In the genomic region with DNA sequence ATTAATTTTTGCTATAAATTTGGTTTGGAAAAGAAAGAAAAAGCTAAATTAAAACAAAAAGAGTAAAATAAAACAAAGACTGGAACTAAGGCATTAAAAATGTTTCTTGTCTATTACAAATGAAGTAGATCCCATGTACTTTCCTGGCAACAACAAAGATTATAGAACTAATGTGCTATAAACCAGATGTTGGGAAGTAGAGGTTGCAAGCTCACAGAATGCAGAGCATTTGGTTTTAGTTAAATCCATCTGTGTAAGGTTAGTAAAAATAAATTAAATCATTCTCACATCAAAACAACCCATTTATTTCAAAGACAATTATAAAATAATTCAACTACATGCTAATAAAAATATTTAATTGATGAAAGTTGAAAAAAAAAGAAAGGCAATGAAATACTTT, we compare ENCODE assay signal across 21 cellular contexts.
DNase-seq lines count a peak whose midpoint lies in the region; ATAC-seq and TF ChIP-seq lines count a peak whose summit lies in the region.
"Had no signal": no experiment of that assay in that cellular context is flagged by ENCODE, and none has a peak within 500 bp of the region (broad histone marks: within the 10 kb centered on the region; RNA-seq: fewer than 3 reads in every experiment).

No MANE protein-coding gene starts in this region.

- H3K4me3 ChIP-seq in AG10803 (ENCODE audit: low read length) = no peak overlapping the region
- H3K4me3 ChIP-seq in fibroblast of mammary gland (ENCODE audit: control insufficient read depth, low read depth, low read length) = no peak overlapping the region
- H3K4me3 ChIP-seq: K562, SJSA1 had no signal

- peak; percentile 64; the same call in 2 of the 3 replicates for ATAC-seq in SK-N-SH treated with all-trans-retinoic acid at 6 μM for 48 hours
- ATAC-seq in HG02973 (IDR thresholded peaks at IDR 0.05; ENCODE audit: unreplicated experiment) = no peak
- no peak for ATAC-seq in HG03342 (IDR thresholded peaks at IDR 0.05; ENCODE audit: unreplicated experiment)
- ATAC-seq: K562 had no signal

- peak; percentile 65 for DNase-seq in AG10803 (ENCODE audit: low read depth)
- peak; percentile 60 for DNase-seq in fibroblast of mammary gland (ENCODE audit: low read depth)
- DNase-seq in left kidney (ENCODE audit: low read depth, low spot score) = peak; percentile 7
- DNase-seq in stimulated activated CD4-positive, alpha-beta T cell treated with anti-CD3 and anti-CD28 coated beads, Interleukin-4, amount 100 ng/mL, for 4 hours = no peak
- no peak for DNase-seq in NCI-H1694 (lab: John Stamatoyannopoulos, UW)
- DNase-seq: Calu3, DND-41, Kasumi-1, MV-4-11, NCI-H1105, NCI-H146, NCI-H2029, NCI-H446, NCI-H526 treated with DMSO at 0.1 percent for 48 hours, Right ventricle myocardium superior, RPMI8226 had no signal

- no peak for TF ChIP-seq CTCF in AG10803 (conservative IDR thresholded peaks at IDR 0.05; ENCODE audit: low read length)
- TF ChIP-seq CTCF in fibroblast of mammary gland (conservative IDR thresholded peaks at IDR 0.05; ENCODE audit: control insufficient read depth, insufficient read depth, low read depth, low read length) = no peak

TF ChIP-seq in SK-N-SH treated with all-trans-retinoic acid at 6 μM for 48 hours, 23 proteins besides CTCF, POLR2A, EP300 and RAD21:
- TF ChIP-seq TCF4 (CRISPR knock-in tag; IDR thresholded peaks at IDR 0.05; ENCODE audit: borderline replicate concordance) (peak; percentile 94), ZNF70 (CRISPR knock-in tag; IDR thresholded peaks at IDR 0.05) (no peak)

Comparison
In these comparisons a context has a peak if more than half of its experiments do, and no peak if none do; other contexts are left out.
1. DNase-seq: peak in AG10803 (single experiment), fibroblast of mammary gland (single experiment) and left kidney (single experiment); none in stimulated activated CD4-positive, alpha-beta T cell treated with anti-CD3 and anti-CD28 coated beads, Interleukin-4, amount 100 ng/mL, for 4 hours (0 of 2) and NCI-H1694 (single experiment).